Comparison of ENCODE assay signal across 7 cellular contexts in genomic region chr9:71157731-71158130, GRCh38. TPM values are rescaled to one million over a fixed set of nuclear protein-coding genes. Genes with fewer than 3 reads are reported as not detected.
"Had no signal": no experiment of that assay in that cellular context is flagged by ENCODE, and none has a peak within 500 bp of the region (broad histone marks: within the 10 kb centered on the region; RNA-seq: fewer than 3 reads in every experiment).

No MANE protein-coding gene starts in this region.

- H3K4me3 Mint-ChIP-seq: GM23338, H9, IgD-negative memory B cell had no signal

- H3K9me3 Mint-ChIP-seq: GM23338, H9 had no signal

- H3K36me3 Mint-ChIP-seq: IgD-negative memory B cell had no signal

- H3K27ac Mint-ChIP-seq: GM23338, H9, IgD-negative memory B cell had no signal

- H3K27me3 Mint-ChIP-seq: IgD-negative memory B cell had no signal

- H3K4me3 ChIP-seq: GM23338 had no signal

- H3K4me1 Mint-ChIP-seq: GM23338, IgD-negative memory B cell had no signal

- ATAC-seq: GM23338, HepG2 had no signal

- DNase-seq: H9, HCEC 1CT, KBM-7 had no signal

RNA-seq across cellular contexts. Expression of gene TRPM3, which starts 36.3 kb away (rescaled TPM):
- total RNA-seq: HepG2, HT1080 had no signal
- polyA plus RNA-seq: HepG2, IgD-negative memory B cell had no signal
